30 cellular contexts compared by ENCODE assay signal in the genomic region with DNA sequence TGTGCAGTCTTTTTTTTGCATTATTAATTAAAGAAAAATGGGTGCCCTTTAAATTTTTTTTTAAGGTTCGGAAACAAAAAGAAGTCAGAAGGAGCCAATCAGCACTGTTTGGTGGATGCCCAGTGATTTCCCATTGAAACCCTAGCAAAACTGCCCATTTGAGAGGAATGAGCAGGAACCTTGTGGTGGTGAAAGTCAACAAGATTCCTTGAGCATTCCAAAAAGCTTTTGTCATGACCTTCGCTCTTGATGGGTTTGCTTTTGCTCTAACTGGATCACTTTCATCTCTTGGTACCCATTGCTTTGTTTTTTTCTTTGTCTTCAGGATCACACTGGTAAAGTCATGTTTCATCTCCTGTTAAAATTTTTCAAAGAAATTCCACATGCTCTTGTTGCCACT. TPM values are rescaled to one million over a fixed set of nuclear protein-coding genes. Genes with fewer than 3 reads are reported as not detected.
A peak's percentile ranks its signal among the peaks of the same experiment; 100 is the strongest.
DNase-seq lines count a peak whose midpoint lies in the region; ATAC-seq, FAIRE-seq and TF ChIP-seq lines count a peak whose summit lies in the region.
"Had no signal": no experiment of that assay in that cellular context is flagged by ENCODE, and none has a peak within 500 bp of the region (broad histone marks: within the 10 kb centered on the region; RNA-seq: fewer than 3 reads in every experiment).

No MANE protein-coding gene starts in this region.

- H3K4me1 Mint-ChIP-seq in astrocyte (ENCODE audit: low read depth, unreplicated experiment) (peaks cover 21% of the 10 kb centered on the region), T-helper 17 cell (peaks cover 13% of the 10 kb centered on the region)

- no peak overlapping the region for H2AFZ ChIP-seq in astrocyte (ENCODE audit: low read depth, low read length)

- no peak overlapping the region for H3K4me3 ChIP-seq in H7 (ENCODE audit: insufficient read depth, low read depth, low read length)
- H3K4me3 ChIP-seq in astrocyte (ENCODE audit: insufficient read depth, low read depth, low read length), result no peak overlapping the region
- H3K4me3 ChIP-seq: esophagus squamous epithelium, gastrocnemius medialis, HAP-1, lung, mucosa of descending colon, SK-N-MC, smooth muscle cell, transverse colon had no signal

- DNase-seq in AG20443 (ENCODE audit: low spot score), result peak; percentile 15
- DNase-seq in H7, result peak; percentile 8
- DNase-seq in astrocyte (ENCODE audit: low read depth), result peak; percentile 47
- DNase-seq in iPS-NIHi11 (ENCODE audit: low spot score), result peak; percentile 26
- no peak for DNase-seq in NCI-H1092 (lab: John Stamatoyannopoulos, UW)
- DNase-seq in islet precursor cell, result no peak
- no peak for DNase-seq in T-helper 17 cell
- DNase-seq: activated CD4-positive, alpha-beta T cell treated with anti-CD3 and anti-CD28 coated beads for 4 hours; activated effector memory CD4-positive, alpha-beta T cell treated with Interleukin-2 at 50 U/mL for 16 hours; aorta; Calu3; esophagus squamous epithelium; gastrocnemius medialis; hippocampal formation; KBM-7; kidney glomerular epithelial cell; mucosa of descending colon; NCI-H1436; NCI-H446; retina; stimulated activated CD4-positive, alpha-beta T cell treated with anti-CD3 and anti-CD28 coated beads, Interleukin-2, amount 100 ng/mL, for 24 hours; transverse colon had no signal

- no peak overlapping the region for H3K4me2 ChIP-seq in astrocyte (ENCODE audit: low read length)
- H3K4me2 ChIP-seq: smooth muscle cell had no signal

- ATAC-seq in T-helper 17 cell (no peak), HG03108 (IDR thresholded peaks at IDR 0.05; ENCODE audit: unreplicated experiment) (no peak)
- ATAC-seq: gastrocnemius medialis, mucosa of descending colon had no signal

- H3K36me3 Mint-ChIP-seq in astrocyte (ENCODE audit: low read depth, unreplicated experiment) (peaks cover 16% of the 10 kb centered on the region), T-helper 17 cell (ENCODE audit: low read depth) (peaks cover 4% of the 10 kb centered on the region)

- H3K27me3 ChIP-seq in H7 (ENCODE audit: control insufficient read depth, insufficient read depth, low read length) (no peaks in the 10 kb centered on the region), astrocyte (ENCODE audit: insufficient read depth, low read length) (no peaks in the 10 kb centered on the region)
- H3K27me3 ChIP-seq: esophagus squamous epithelium, gastrocnemius medialis, transverse colon had no signal

- H3K79me2 ChIP-seq in astrocyte (ENCODE audit: insufficient read depth, low read length), result peaks cover 45% of the 10 kb centered on the region

- H3K36me3 ChIP-seq in H7 (replicated peaks; ENCODE audit: control insufficient read depth, insufficient read depth, low read length) (no peaks in the 10 kb centered on the region), astrocyte (ENCODE audit: insufficient read depth, low read length) (no peaks in the 10 kb centered on the region)
- H3K36me3 ChIP-seq: gastrocnemius medialis, HAP-1 had no signal

- no peak for FAIRE-seq in astrocyte (lab: Jason Lieb, UNC)

- no peak overlapping the region for H3K9ac ChIP-seq in astrocyte (ENCODE audit: low read length)

- H3K27me3 Mint-ChIP-seq in astrocyte (ENCODE audit: low read depth, unreplicated experiment) (no peaks in the 10 kb centered on the region), T-helper 17 cell (no peaks in the 10 kb centered on the region)
- H3K27me3 Mint-ChIP-seq: activated naive CD8-positive, alpha-beta T cell had no signal

- no peak overlapping the region for H3K27ac ChIP-seq in astrocyte (ENCODE audit: low read depth, low read length)
- H3K27ac ChIP-seq: C4-2B, esophagus squamous epithelium, gastrocnemius medialis, SK-N-MC, transverse colon had no signal

- H3K4me1 ChIP-seq in astrocyte (ENCODE audit: insufficient read depth, low read length), result no peaks in the 10 kb centered on the region

- no peak for TF ChIP-seq CTCF in astrocyte (IDR thresholded peaks at IDR 0.05; ENCODE audit: insufficient read depth, low read depth, low read length)

- peaks cover 8% of the 10 kb centered on the region for H3K9me3 Mint-ChIP-seq in astrocyte (ENCODE audit: unreplicated experiment)

- H3K27ac Mint-ChIP-seq in astrocyte (ENCODE audit: unreplicated experiment) (no peak overlapping the region), T-helper 17 cell (no peak overlapping the region)
- H3K27ac Mint-ChIP-seq: activated naive CD8-positive, alpha-beta T cell; nephron had no signal

- H4K20me1 ChIP-seq in astrocyte (ENCODE audit: insufficient read depth, low read length), result peaks cover 41% of the 10 kb centered on the region

- H3K4me3 Mint-ChIP-seq in astrocyte (ENCODE audit: unreplicated experiment) (no peak overlapping the region), T-helper 17 cell (no peak overlapping the region)
- H3K4me3 Mint-ChIP-seq: activated naive CD8-positive, alpha-beta T cell; nephron had no signal

- no peaks in the 10 kb centered on the region for H3K9me3 ChIP-seq in astrocyte (ENCODE audit: insufficient read depth, low read depth, low read length)
- H3K9me3 ChIP-seq in T-helper 17 cell (ENCODE audit: control insufficient read depth, low read length, poor library complexity, severe bottlenecking), result no peaks in the 10 kb centered on the region

RNA-seq across cellular contexts. Expression of gene ADIPOR2, which starts 54.1 kb away (rescaled TPM):
- total RNA-seq in H7 (2014; rRNA removed; shearing (Covaris generic)), result 23.0 and 26.5 TPM in 2 replicates
- total RNA-seq in astrocyte (52.8 and 56.6 TPM in 2 replicates), T-helper 17 cell (10 to 100 TPM; 17.1 to 23.5 TPM)

Comparison
In these comparisons a context has a peak if more than half of its experiments do, and no peak if none do; other contexts are left out.
1. DNase-seq: peak in AG20443 (single experiment), H7 (single experiment), astrocyte (single experiment) and iPS-NIHi11 (single experiment); none in NCI-H1092 (single experiment), islet precursor cell (single experiment) and T-helper 17 cell (0 of 3).